ENCODE assay signal across 1 cellular context in genomic region chr2:47050021-47050760, GRCh38.
TF ChIP-seq lines count a peak whose summit lies in the region.

No MANE protein-coding gene starts in this region.

TF ChIP-seq in IMR-90, 13 proteins besides CTCF, POLR2A, EP300 and RAD21 (continued from another document):
- no peak for TF ChIP-seq SMC3 (IDR thresholded peaks at IDR 0.05; ENCODE audit: low read depth, low read length)
- TF ChIP-seq MAFK (IDR thresholded peaks at IDR 0.05; ENCODE audit: low read depth, low read length): no peak
- TF ChIP-seq, protein P1, sequence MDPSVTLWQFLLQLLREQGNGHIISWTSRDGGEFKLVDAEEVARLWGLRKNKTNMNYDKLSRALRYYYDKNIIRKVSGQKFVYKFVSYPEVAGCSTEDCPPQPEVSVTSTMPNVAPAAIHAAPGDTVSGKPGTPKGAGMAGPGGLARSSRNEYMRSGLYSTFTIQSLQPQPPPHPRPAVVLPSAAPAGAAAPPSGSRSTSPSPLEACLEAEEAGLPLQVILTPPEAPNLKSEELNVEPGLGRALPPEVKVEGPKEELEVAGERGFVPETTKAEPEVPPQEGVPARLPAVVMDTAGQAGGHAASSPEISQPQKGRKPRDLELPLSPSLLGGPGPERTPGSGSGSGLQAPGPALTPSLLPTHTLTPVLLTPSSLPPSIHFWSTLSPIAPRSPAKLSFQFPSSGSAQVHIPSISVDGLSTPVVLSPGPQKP (IDR thresholded peaks at IDR 0.05; ENCODE audit: borderline replicate concordance, low read depth, low read length): no peak
- no peak for TF ChIP-seq RCOR1 (IDR thresholded peaks at IDR 0.05; ENCODE audit: insufficient replicate concordance, low read length)
- TF ChIP-seq MAZ (IDR thresholded peaks at IDR 0.05; ENCODE audit: borderline replicate concordance, low read depth, low read length): no peak
- no peak for TF ChIP-seq FOS (IDR thresholded peaks at IDR 0.05; ENCODE audit: low read depth, low read length)
TF ChIP-seq in IMR-90: peak in this region for 0.
